1 cellular context compared by ENCODE assay signal in the genomic region with DNA sequence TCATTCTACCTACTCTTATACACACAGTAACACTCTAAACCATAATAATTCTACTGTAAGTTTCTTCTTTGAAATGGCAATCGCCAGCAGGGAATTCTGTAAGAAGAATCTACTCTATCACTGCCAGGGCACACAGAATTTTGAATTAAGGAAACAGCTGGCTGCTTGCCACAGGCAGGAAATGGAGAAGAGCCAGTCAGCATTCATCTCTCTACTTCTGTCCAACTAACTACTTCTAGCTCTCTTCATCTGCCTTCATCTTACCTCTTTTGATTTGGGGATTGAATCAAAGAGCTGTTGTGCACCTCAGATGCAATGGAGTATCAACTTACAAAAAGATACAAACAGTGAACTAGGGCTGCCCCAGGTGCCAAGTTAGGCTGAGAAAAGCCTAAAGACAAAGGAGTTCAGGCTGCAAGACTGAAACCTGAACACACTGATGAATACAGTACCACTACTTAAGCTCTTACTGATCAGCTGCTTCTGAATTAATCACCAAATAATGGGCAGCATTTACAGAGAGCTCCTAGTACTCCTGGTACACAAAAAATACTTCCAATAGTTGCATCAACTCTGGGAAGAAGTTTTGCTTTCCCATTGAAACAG.
TF ChIP-seq lines count a peak whose summit lies in the region.

No MANE protein-coding gene starts in this region.

TF ChIP-seq in HepG2, 621 proteins besides CTCF, POLR2A, EP300 and RAD21 (continued from another document):
- TF ChIP-seq, protein P1, sequence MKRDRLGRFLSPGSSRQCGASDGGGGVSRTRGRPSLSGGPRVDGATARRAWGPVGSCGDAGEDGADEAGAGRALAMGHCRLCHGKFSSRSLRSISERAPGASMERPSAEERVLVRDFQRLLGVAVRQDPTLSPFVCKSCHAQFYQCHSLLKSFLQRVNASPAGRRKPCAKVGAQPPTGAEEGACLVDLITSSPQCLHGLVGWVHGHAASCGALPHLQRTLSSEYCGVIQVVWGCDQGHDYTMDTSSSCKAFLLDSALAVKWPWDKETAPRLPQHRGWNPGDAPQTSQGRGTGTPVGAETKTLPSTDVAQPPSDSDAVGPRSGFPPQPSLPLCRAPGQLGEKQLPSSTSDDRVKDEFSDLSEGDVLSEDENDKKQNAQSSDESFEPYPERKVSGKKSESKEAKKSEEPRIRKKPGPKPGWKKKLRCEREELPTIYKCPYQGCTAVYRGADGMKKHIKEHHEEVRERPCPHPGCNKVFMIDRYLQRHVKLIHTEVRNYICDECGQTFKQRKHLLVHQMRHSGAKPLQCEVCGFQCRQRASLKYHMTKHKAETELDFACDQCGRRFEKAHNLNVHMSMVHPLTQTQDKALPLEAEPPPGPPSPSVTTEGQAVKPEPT (CRISPR knock-in tag; IDR thresholded peaks at IDR 0.05; ENCODE audit: low read depth): no peak
- TF ChIP-seq ZNF430 (CRISPR knock-in tag; IDR thresholded peaks at IDR 0.05): no peak
- TF ChIP-seq ZNF780A (CRISPR knock-in tag; IDR thresholded peaks at IDR 0.05): no peak
- no peak for TF ChIP-seq CENPT (CRISPR knock-in tag; IDR thresholded peaks at IDR 0.05; ENCODE audit: low read depth)
- TF ChIP-seq, protein P2, sequence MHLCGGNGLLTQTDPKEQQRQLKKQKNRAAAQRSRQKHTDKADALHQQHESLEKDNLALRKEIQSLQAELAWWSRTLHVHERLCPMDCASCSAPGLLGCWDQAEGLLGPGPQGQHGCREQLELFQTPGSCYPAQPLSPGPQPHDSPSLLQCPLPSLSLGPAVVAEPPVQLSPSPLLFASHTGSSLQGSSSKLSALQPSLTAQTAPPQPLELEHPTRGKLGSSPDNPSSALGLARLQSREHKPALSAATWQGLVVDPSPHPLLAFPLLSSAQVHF (CRISPR knock-in tag; IDR thresholded peaks at IDR 0.05): no peak
- TF ChIP-seq SALL2 (CRISPR knock-in tag; IDR thresholded peaks at IDR 0.05): no peak
- TF ChIP-seq, protein P3, sequence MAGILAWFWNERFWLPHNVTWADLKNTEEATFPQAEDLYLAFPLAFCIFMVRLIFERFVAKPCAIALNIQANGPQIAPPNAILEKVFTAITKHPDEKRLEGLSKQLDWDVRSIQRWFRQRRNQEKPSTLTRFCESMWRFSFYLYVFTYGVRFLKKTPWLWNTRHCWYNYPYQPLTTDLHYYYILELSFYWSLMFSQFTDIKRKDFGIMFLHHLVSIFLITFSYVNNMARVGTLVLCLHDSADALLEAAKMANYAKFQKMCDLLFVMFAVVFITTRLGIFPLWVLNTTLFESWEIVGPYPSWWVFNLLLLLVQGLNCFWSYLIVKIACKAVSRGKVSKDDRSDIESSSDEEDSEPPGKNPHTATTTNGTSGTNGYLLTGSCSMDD (CRISPR knock-in tag; IDR thresholded peaks at IDR 0.05): no peak
- TF ChIP-seq HNF4A (CRISPR knock-in tag; IDR thresholded peaks at IDR 0.05): no peak
- TF ChIP-seq PPARG (CRISPR knock-in tag; conservative IDR thresholded peaks at IDR 0.05): no peak
